In the genomic region with DNA sequence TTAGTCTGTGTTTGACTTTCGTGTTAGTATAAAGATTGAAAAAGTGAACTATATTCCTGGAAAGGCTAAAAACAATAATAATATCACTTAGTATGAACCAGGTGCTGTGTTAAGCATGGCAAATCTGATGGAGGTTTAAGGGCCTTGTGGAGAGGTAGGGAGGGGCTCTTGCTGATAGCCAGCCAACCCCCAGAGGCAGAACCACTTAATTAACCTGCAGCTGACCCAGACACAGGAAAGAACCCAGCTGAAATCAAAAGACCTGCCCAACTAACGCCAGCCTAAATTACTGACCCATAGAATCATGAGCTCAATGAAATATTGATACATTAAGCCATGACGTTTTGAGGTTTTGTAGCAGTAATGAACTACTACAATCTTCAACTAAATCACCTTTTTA, we compare ENCODE assay signal across 33 cellular contexts. TPM values are rescaled to one million over a fixed set of nuclear protein-coding genes. Genes with fewer than 3 reads are reported as not detected.
"Had no signal": no experiment of that assay in that cellular context is flagged by ENCODE, and none has a peak within 500 bp of the region (broad histone marks: within the 10 kb centered on the region; RNA-seq: fewer than 3 reads in every experiment).

No MANE protein-coding gene starts in this region.

- ATAC-seq: naive thymus-derived CD8-positive, alpha-beta T cell; natural killer cell treated with Interleukin-12 subunit alpha and Interleukin-12 subunit beta and Interleukin-15 and Interleukin-18, amount 100 ng/mL, for 72 hours; pancreas; right cardiac atrium; right lobe of liver; stimulated activated memory B cell treated with anti-CD40 and anti-IgM and Interleukin-4, amounts not matched to agents 10 μg/mL and 1 μg/mL and 100 μg/mL, for 72 hours; stimulated activated naive CD8-positive, alpha-beta T cell treated with anti-CD3 and anti-CD28 coated beads, Interleukin-15, amount 100 ng/mL, for 72 hours; stimulated activated naive CD8-positive, alpha-beta T cell treated with anti-CD3 and anti-CD28 coated beads, Interleukin-15, Interleukin-2, amounts not matched to agents 100 U/mL and 50 U/mL, for 24 hours; upper lobe of right lung had no signal

- H3K27ac ChIP-seq: neutrophil, pancreas, prostate gland, right lobe of liver, skin epidermis, spleen, suprapubic skin, testis, tibial artery, transverse colon, upper lobe of right lung, uterus had no signal

- DNase-seq: naive thymus-derived CD8-positive, alpha-beta T cell; nephron progenitor cell; nucleus accumbens; pancreas; right cardiac atrium; right lobe of liver; spleen; stimulated activated CD4-positive, alpha-beta T cell treated with anti-CD3 and anti-CD28 coated beads, Interleukin-12 subunit alpha, Interleukin-12 subunit beta, amount 100 ng/mL, for 4 hours; stimulated activated CD4-positive, alpha-beta T cell treated with anti-CD3 and anti-CD28 coated beads, Interleukin-1b, Interleukin-23, amount 100 ng/mL, for 48 hours; stimulated activated CD4-positive, alpha-beta T cell treated with anti-CD3 and anti-CD28 coated beads, Interleukin-4, amount 100 ng/mL, for 1 hour; stimulated activated CD4-positive, alpha-beta T cell treated with anti-CD3 and anti-CD28 coated beads, Interleukin-4, amount 100 ng/mL, for 4 hours; stimulated activated CD8-positive, alpha-beta memory T cell treated with anti-CD3 and anti-CD28 coated beads, Interleukin-4, amount 100 ng/mL, for 48 hours; stimulated activated naive CD4-positive, alpha-beta T cell; stimulated activated naive CD8-positive, alpha-beta T cell treated with anti-CD3 and anti-CD28 coated beads, Interleukin-15, amount 100 ng/mL, for 72 hours; stimulated activated naive CD8-positive, alpha-beta T cell treated with anti-CD3 and anti-CD28 coated beads, Interleukin-15, Interleukin-2, amounts not matched to agents 100 U/mL and 50 U/mL, for 24 hours; substantia nigra; testis; tibial artery; transverse colon; upper lobe of right lung; uterus had no signal

- H3K36me3 ChIP-seq: neutrophil, pancreas, prostate gland, right lobe of liver, spleen, suprapubic skin, tibial artery, transverse colon, upper lobe of right lung, uterus had no signal

- H3K4me1 ChIP-seq: pancreas, prostate gland, right lobe of liver, spleen, suprapubic skin, testis, tibial artery, transverse colon, upper lobe of right lung, uterus had no signal

- H3K4me2 ChIP-seq: smooth muscle cell had no signal

- H3K27me3 ChIP-seq: neutrophil, pancreas, right lobe of liver, spleen, suprapubic skin, testis, tibial artery, transverse colon, upper lobe of right lung, uterus had no signal

- H3K4me3 ChIP-seq: pancreas, prostate gland, right lobe of liver, skin epidermis, smooth muscle cell, spleen, suprapubic skin, testis, tibial artery, transverse colon, upper lobe of right lung, uterus had no signal

- H3K9me3 ChIP-seq: neutrophil, pancreas, prostate gland, right lobe of liver, spleen, suprapubic skin, testis, tibial artery, transverse colon, upper lobe of right lung, uterus had no signal

RNA-seq across cellular contexts. Expression of a gene that starts 28.3 kb away (rescaled TPM):
- total RNA-seq: natural killer cell treated with Interleukin-12 subunit alpha and Interleukin-12 subunit beta and Interleukin-15 and Interleukin-18, amount 100 ng/mL, for 72 hours; neural crest cell; omental fat pad; osteocyte; pulmonary artery endothelial cell; right cardiac atrium; right lobe of liver; smooth muscle cell; transverse colon; upper lobe of right lung; urinary bladder had no signal
- polyA plus RNA-seq: naive thymus-derived CD8-positive, alpha-beta T cell; right cardiac atrium; spleen had no signal
